8 cellular contexts compared by ENCODE assay signal in genomic region chr3:143040264-143040879, GRCh38.
DNase-seq lines count a peak whose midpoint lies in the region; ATAC-seq and TF ChIP-seq lines count a peak whose summit lies in the region.

No MANE protein-coding gene starts in this region.

- POLR2A ChIA-PET in GM10248 (lab: Yijun Ruan, JAX) = no interaction called here

- TF ChIP-seq POLR2A in GM18505 (IDR thresholded peaks at IDR 0.05; ENCODE audit: borderline replicate concordance, extremely low read depth, insufficient read depth, insufficient read length) = no peak

- DNase-seq in GM10248 (ENCODE audit: extremely low spot score) = no peak
- peak; percentile 42 for DNase-seq in NCI-H1694 (lab: John Stamatoyannopoulos, UW)
- peak; percentile 22 for DNase-seq in cerebellar cortex (ENCODE audit: low spot score)
- peak; percentile 14 for DNase-seq in non-pigmented ciliary epithelial cell (ENCODE audit: low read depth)
- no peak for DNase-seq in stimulated activated CD4-positive, alpha-beta T cell treated with anti-CD3 and anti-CD28 coated beads, Interleukin-4, amount 100 ng/mL, for 4 hours
- no peak for DNase-seq in UCSD-AML1 (lab: John Stamatoyannopoulos, UW; ENCODE audit: unreplicated experiment)

- CTCF ChIA-PET in GM10248 (lab: Yijun Ruan, JAX) = interaction anchor here (0.6 to 1.3 kb wide), 3 partner anchors 15 to 127 kb away, joined by 3 to 4 read pairs (median 4); no protein-coding TSS in a partner anchor

- ATAC-seq in GM18505 (IDR thresholded peaks at IDR 0.05; ENCODE audit: unreplicated experiment) = no peak
- ATAC-seq in GM21526 (IDR thresholded peaks at IDR 0.05; ENCODE audit: low FRiP score, unreplicated experiment) = no peak

- TF ChIP-seq CTCF in GM10248 (IDR thresholded peaks at IDR 0.05; ENCODE audit: control extremely low read depth, extremely low read depth, low read depth, missing control alignments) = peak; percentile 35

Comparison
In these comparisons a context has a peak if more than half of its experiments do, and no peak if none do; other contexts are left out.
1. DNase-seq: peak in NCI-H1694 (single experiment), cerebellar cortex (single experiment) and non-pigmented ciliary epithelial cell (single experiment); none in GM10248 (single experiment), stimulated activated CD4-positive, alpha-beta T cell treated with anti-CD3 and anti-CD28 coated beads, Interleukin-4, amount 100 ng/mL, for 4 hours (0 of 2) and UCSD-AML1 (single experiment).